Comparison of ENCODE assay signal across 10 cellular contexts in genomic region chr3:183554377-183554776, GRCh38. TPM values are rescaled to one million over a fixed set of nuclear protein-coding genes. Genes with fewer than 3 reads are reported as not detected.
DNase-seq lines count a peak whose midpoint lies in the region; ATAC-seq, FAIRE-seq and TF ChIP-seq lines count a peak whose summit lies in the region.
"Had no signal": no experiment of that assay in that cellular context is flagged by ENCODE, and none has a peak within 500 bp of the region (broad histone marks: within the 10 kb centered on the region; RNA-seq: fewer than 3 reads in every experiment).

No MANE protein-coding gene starts in this region.

- H3K4me2 ChIP-seq in astrocyte (ENCODE audit: low read length) (no peak overlapping the region), trophoblast cell (ENCODE audit: low read length) (no peak overlapping the region)

- H3K27me3 ChIP-seq in astrocyte (ENCODE audit: insufficient read depth, low read length) (no peaks in the 10 kb centered on the region), spleen (replicated peaks in 1 of 7) (no peaks in the 10 kb centered on the region), trophoblast cell (ENCODE audit: insufficient read depth, low read length) (no peaks in the 10 kb centered on the region)
- H3K27me3 ChIP-seq: dorsolateral prefrontal cortex had no signal

- peaks cover 42% of the 10 kb centered on the region for H3K36me3 Mint-ChIP-seq in activated CD4-positive, alpha-beta T cell treated with anti-CD3 and anti-CD28 coated beads for 36 hours (ENCODE audit: low read depth)
- no peaks in the 10 kb centered on the region for H3K36me3 Mint-ChIP-seq in astrocyte (ENCODE audit: low read depth, unreplicated experiment)

- no peak overlapping the region for H4K8ac ChIP-seq in trophoblast cell (ENCODE audit: low read depth, low read length)

- no peak overlapping the region for H3K14ac ChIP-seq in trophoblast cell (ENCODE audit: low read length)

- no peak overlapping the region for H2BK5ac ChIP-seq in trophoblast cell (ENCODE audit: low read depth, low read length, poor library complexity)

- H3K18ac ChIP-seq in trophoblast cell (ENCODE audit: low read length): no peak overlapping the region

- H3K27ac Mint-ChIP-seq in activated CD4-positive, alpha-beta T cell treated with anti-CD3 and anti-CD28 coated beads for 36 hours: peak overlapping the region; percentile 100
- peak overlapping the region; percentile 59 for H3K27ac Mint-ChIP-seq in astrocyte (ENCODE audit: unreplicated experiment)

- POLR2A ChIA-PET in activated CD4-positive, alpha-beta T cell treated with anti-CD3 and anti-CD28 coated beads for 36 hours (lab: Charles Lee): no interaction called here

- H3K36me3 ChIP-seq in astrocyte (ENCODE audit: insufficient read depth, low read length): no peaks in the 10 kb centered on the region
- H3K36me3 ChIP-seq in spleen: no peaks in the 10 kb centered on the region
- H3K36me3 ChIP-seq in trophoblast cell (ENCODE audit: control insufficient read depth in 1 of 2, insufficient read depth in 2 of 2, low read length in 2 of 2): no peaks in the 10 kb centered on the region

- H3K9me3 ChIP-seq in astrocyte (ENCODE audit: insufficient read depth, low read depth, low read length): no peaks in the 10 kb centered on the region
- H3K9me3 ChIP-seq in spleen: no peaks in the 10 kb centered on the region
- no peaks in the 10 kb centered on the region for H3K9me3 ChIP-seq in trophoblast cell (ENCODE audit: insufficient read depth, low read depth, low read length)

- H3K4me1 ChIP-seq in astrocyte (ENCODE audit: insufficient read depth, low read length): no peaks in the 10 kb centered on the region
- peaks cover 0 to 73% (median 56%) of the 10 kb centered on the region in 6 donors for H3K4me1 ChIP-seq in spleen
- H3K4me1 ChIP-seq in trophoblast cell (ENCODE audit: control insufficient read depth in 1 of 2, insufficient read depth in 2 of 2, low read length in 2 of 2): peaks cover 4 to 7% of the 10 kb centered on the region in 2 experiments

- in situ Hi-C loops in ACHN (cut with HindIII; ENCODE audit: low pct_ligation_motif_present, low pct_unique_long_range_greater_than_20kb, low sequenced_read_pairs): no loop called here

- FAIRE-seq in astrocyte (lab: Jason Lieb, UNC): no peak

- H3K4me1 Mint-ChIP-seq in activated CD4-positive, alpha-beta T cell treated with anti-CD3 and anti-CD28 coated beads for 36 hours: peaks cover 57% of the 10 kb centered on the region
- peaks cover 23% of the 10 kb centered on the region for H3K4me1 Mint-ChIP-seq in astrocyte (ENCODE audit: low read depth, unreplicated experiment)

- H3K9ac ChIP-seq in astrocyte (ENCODE audit: low read length) (no peak overlapping the region), trophoblast cell (ENCODE audit: low read length) (no peak overlapping the region)

- H3K4me3 Mint-ChIP-seq in activated CD4-positive, alpha-beta T cell treated with anti-CD3 and anti-CD28 coated beads for 36 hours: peak overlapping the region; percentile 97
- H3K4me3 Mint-ChIP-seq in astrocyte (ENCODE audit: unreplicated experiment): no peak overlapping the region

- CTCF ChIA-PET in activated CD4-positive, alpha-beta T cell treated with anti-CD3 and anti-CD28 coated beads for 36 hours (lab: Charles Lee): no interaction called here

- DNase-seq in activated CD4-positive, alpha-beta T cell treated with anti-CD3 and anti-CD28 coated beads for 36 hours: no peak
- no peak for DNase-seq in activated CD4-positive, alpha-beta T cell treated with anti-CD3 and anti-CD28 coated beads for 1 hour
- DNase-seq in astrocyte (ENCODE audit: low read depth) (no peak), spleen (no peak), trophoblast cell (no peak), ACHN (no peak)
- DNase-seq: dorsolateral prefrontal cortex had no signal

- H4K12ac ChIP-seq in trophoblast cell (ENCODE audit: low read depth, low read length): no peak overlapping the region

- TF ChIP-seq CTCF in astrocyte (IDR thresholded peaks at IDR 0.05; ENCODE audit: insufficient read depth, low read depth, low read length) (no peak), spleen (IDR thresholded peaks at IDR 0.05 in 8 of 11, conservative IDR thresholded peaks at IDR 0.05 in 3 of 11) (no peak)

- WGBS in spleen, 5 donors: 25 to 45% (median 36%) methylated on average over 1 of the region's 1 CpG
- whole genome bisulfite sequencing in trophoblast cell (ENCODE audit: extremely low coverage, insufficient coverage, insufficient read length): no CpG with 5 or more reads among the region's 1 CpG

- no peak overlapping the region for H3K4me3 ChIP-seq in astrocyte (ENCODE audit: insufficient read depth, low read depth, low read length)
- H3K4me3 ChIP-seq in spleen: peak overlapping the region; percentile 41 to 68 (median 50)
- no peak overlapping the region for H3K4me3 ChIP-seq in trophoblast cell (ENCODE audit: low read depth, low read length)

- no peaks in the 10 kb centered on the region for H3K79me2 ChIP-seq in astrocyte (ENCODE audit: insufficient read depth, low read length)
- no peaks in the 10 kb centered on the region for H3K79me2 ChIP-seq in trophoblast cell (ENCODE audit: control insufficient read depth, insufficient read depth, low read length, poor library complexity)

- H3K27me3 Mint-ChIP-seq in activated CD4-positive, alpha-beta T cell treated with anti-CD3 and anti-CD28 coated beads for 36 hours: no peaks in the 10 kb centered on the region
- no peaks in the 10 kb centered on the region for H3K27me3 Mint-ChIP-seq in astrocyte (ENCODE audit: low read depth, unreplicated experiment)

- H2AK5ac ChIP-seq in trophoblast cell (ENCODE audit: low read length): no peak overlapping the region

- H2BK12ac ChIP-seq in trophoblast cell (ENCODE audit: low read length): no peak overlapping the region

- no peaks in the 10 kb centered on the region for H3K9me3 Mint-ChIP-seq in activated CD4-positive, alpha-beta T cell treated with anti-CD3 and anti-CD28 coated beads for 36 hours (ENCODE audit: low read depth)
- H3K9me3 Mint-ChIP-seq in astrocyte (ENCODE audit: unreplicated experiment): no peaks in the 10 kb centered on the region

- H2BK120ac ChIP-seq in trophoblast cell (ENCODE audit: insufficient read depth, low read length, poor library complexity): no peak overlapping the region

- no peak overlapping the region for H3K4ac ChIP-seq in trophoblast cell (ENCODE audit: low read depth, low read length)

- peak in 1 of 3 donors; percentile 15 for TF ChIP-seq POLR2A in spleen (IDR thresholded peaks at IDR 0.05)

- peak; percentile 65 for ATAC-seq in activated CD4-positive, alpha-beta T cell treated with anti-CD3 and anti-CD28 coated beads for 36 hours
- ATAC-seq in HG03354 (IDR thresholded peaks at IDR 0.05; ENCODE audit: poor library complexity, severe bottlenecking, unreplicated experiment): peak; percentile 30
- no peak for ATAC-seq in SK-N-SH treated with all-trans-retinoic acid at 6 μM for 48 hours
- ATAC-seq: Panc1 had no signal

- no peak overlapping the region for H3K23ac ChIP-seq in trophoblast cell (ENCODE audit: low read length)

- H2AFZ ChIP-seq in astrocyte (ENCODE audit: low read depth, low read length) (no peak overlapping the region), trophoblast cell (ENCODE audit: insufficient read depth, low read length, poor library complexity) (no peak overlapping the region)

- no peak overlapping the region for H3K27ac ChIP-seq in astrocyte (ENCODE audit: low read depth, low read length)
- peak overlapping the region in 7 of 8 donors; percentile 81 to 92 (median 89) for H3K27ac ChIP-seq in spleen
- no peak overlapping the region for H3K27ac ChIP-seq in trophoblast cell (ENCODE audit: low read depth, low read length)

- H4K91ac ChIP-seq in trophoblast cell (ENCODE audit: low read depth, low read length): no peak overlapping the region

- intact Hi-C loops in activated CD4-positive, alpha-beta T cell treated with anti-CD3 and anti-CD28 coated beads for 36 hours (cut with DNase I, micrococcal nuclease): loop anchor here (1.0 to 10.0 kb wide), 12 partner anchors 14 to 690 kb away; partner anchors contain the start of genes PARL (in 2 of the 2), ALG3 (in 1 of the 2), EEF1AKMT4 (in 1 of the 2) and YEATS2 (in 1 of the 2)
- intact Hi-C loops in spleen (cut with DNase I; ENCODE audit: low total_unique reads): no loop called here

- H3K79me1 ChIP-seq in trophoblast cell (ENCODE audit: low read length): no peaks in the 10 kb centered on the region

- H4K20me1 ChIP-seq in astrocyte (ENCODE audit: insufficient read depth, low read length): no peaks in the 10 kb centered on the region

TF ChIP-seq in SK-N-SH treated with all-trans-retinoic acid at 6 μM for 48 hours, 23 proteins besides CTCF, POLR2A, EP300 and RAD21 (continues in another document):
- no peak for TF ChIP-seq TOX (CRISPR knock-in tag; IDR thresholded peaks at IDR 0.05; ENCODE audit: borderline replicate concordance)
- TF ChIP-seq SNAI2 (CRISPR knock-in tag; IDR thresholded peaks at IDR 0.05): no peak
- TF ChIP-seq PPARA (CRISPR knock-in tag; IDR thresholded peaks at IDR 0.05; ENCODE audit: borderline replicate concordance): no peak
- TF ChIP-seq CREB5 (CRISPR knock-in tag; IDR thresholded peaks at IDR 0.05; ENCODE audit: low read depth): no peak
- no peak for TF ChIP-seq CSDC2 (CRISPR knock-in tag; IDR thresholded peaks at IDR 0.05)
- no peak for TF ChIP-seq ESRRG (CRISPR knock-in tag; IDR thresholded peaks at IDR 0.05)

RNA-seq across cellular contexts. Expression of gene KLHL6, which starts 1.1 kb away (rescaled TPM):
- 10 to 100 TPM; 62.8 to 64.7 TPM for total RNA-seq in activated CD4-positive, alpha-beta T cell treated with anti-CD3 and anti-CD28 coated beads for 36 hours
- total RNA-seq in astrocyte (0.11 and 0.14 TPM in 2 replicates), spleen (10 to 100 TPM; 29.4 to 51.8 (median 37.3) TPM)
- polyA plus RNA-seq in spleen: 10 to 100 TPM; 10.8 to 15.4 (median 15.0) TPM
- polyA plus RNA-seq in trophoblast cell (2013): 0.01 TPM in 2 replicates

Comparison
In these comparisons a context has a peak if more than half of its experiments do, and no peak if none do; other contexts are left out.
1. H3K27ac ChIP-seq: peak in spleen (7 of 8); none in astrocyte (single experiment) and trophoblast cell (single experiment).
2. H3K4me3 ChIP-seq: peak in spleen (8 of 8); none in astrocyte (single experiment) and trophoblast cell (single experiment).
3. RNA of gene KLHL6, which starts 1.1 kb away (total RNA-seq): 62.8 to 64.7 TPM in activated CD4-positive, alpha-beta T cell treated with anti-CD3 and anti-CD28 coated beads for 36 hours and 29.4 to 51.8 TPM in spleen; 0.11 to 0.14 TPM in astrocyte; every median in the first group is over 10 times any median in the second.